ENCODE assay signal across 8 cellular contexts in genomic region chr12:66130267-66131066, GRCh38. TPM values are rescaled to one million over a fixed set of nuclear protein-coding genes. Genes with fewer than 3 reads are reported as not detected.
DNase-seq lines count a peak whose midpoint lies in the region; ATAC-seq and TF ChIP-seq lines count a peak whose summit lies in the region.

LLPH (minus strand) TSS chr12:66130750; CDS start chr12:66129106, 1,644 bp downstream.

- no peaks in the 10 kb centered on the region for H3K27me3 ChIP-seq in thyroid gland

- peak in 1 of 2 donors; percentile 65 for TF ChIP-seq POLR2A in thyroid gland (IDR thresholded peaks at IDR 0.05)

- H3K4me1 Mint-ChIP-seq in osteocyte (ENCODE audit: unreplicated experiment) = peaks cover 38% of the 10 kb centered on the region

- peak within 1 kb of the TSS; percentile 95 to 97 for H3K27ac Mint-ChIP-seq in activated naive CD4-positive, alpha-beta T cell treated with anti-CD3 and anti-CD28 coated beads, Interleukin-2, amount 50 U/mL, for 72 hours
- H3K27ac Mint-ChIP-seq in osteocyte (ENCODE audit: unreplicated experiment) = peak within 1 kb of the TSS; percentile 94

- peaks cover 0 to 15% of the 10 kb centered on the region in 2 donors for H3K36me3 ChIP-seq in thyroid gland

- peak; percentile 95 to 97 for ATAC-seq in activated naive CD4-positive, alpha-beta T cell treated with anti-CD3 and anti-CD28 coated beads, Interleukin-2, amount 50 U/mL, for 72 hours

- H3K4me1 ChIP-seq in thyroid gland = peaks cover 2 to 15% of the 10 kb centered on the region in 2 donors

- intact Hi-C loops in head of caudate nucleus (cut with DNase I) (no loop called here), thyroid gland (cut with DNase I) (no loop called here)

- no peaks in the 10 kb centered on the region for H3K27me3 Mint-ChIP-seq in osteocyte (ENCODE audit: unreplicated experiment)

- H3K9me3 ChIP-seq in thyroid gland = no peaks in the 10 kb centered on the region

- H3K27ac ChIP-seq in thyroid gland = peak within 1 kb of the TSS in 2 of 3 donors; percentile 47 to 79

- peak within 1 kb of the TSS; percentile 99 for H3K4me3 Mint-ChIP-seq in osteocyte (ENCODE audit: unreplicated experiment)

- no peaks in the 10 kb centered on the region for H3K9me3 Mint-ChIP-seq in activated naive CD4-positive, alpha-beta T cell treated with anti-CD3 and anti-CD28 coated beads, Interleukin-2, amount 50 U/mL, for 72 hours
- no peaks in the 10 kb centered on the region for H3K9me3 Mint-ChIP-seq in osteocyte (ENCODE audit: unreplicated experiment)

- DNase-seq in GM04504 (ENCODE audit: low read depth) = peak; percentile 62
- DNase-seq in HFF-Myc (ENCODE audit: extremely low read depth, low read depth) = peak; percentile 35
- DNase-seq in NAMALWA (ENCODE audit: low spot score) = peak; percentile 96
- DNase-seq in SKM-1 (lab: John Stamatoyannopoulos, UW; ENCODE audit: unreplicated experiment) = peak; percentile 26
- peak; percentile 86 to 89 for DNase-seq in activated naive CD4-positive, alpha-beta T cell treated with anti-CD3 and anti-CD28 coated beads, Interleukin-2, amount 50 U/mL, for 72 hours (ENCODE audit: low spot score in 2 of 2)
- DNase-seq in head of caudate nucleus = peak; percentile 81 to 95 (median 90)
- peak; percentile 92 for DNase-seq in osteocyte (ENCODE audit: extremely low spot score, unreplicated experiment)
- peak; percentile 90 to 94 for DNase-seq in thyroid gland

- H3K4me3 ChIP-seq in HFF-Myc (replicated peaks; ENCODE audit: low read depth, low read length) (peak within 1 kb of the TSS; percentile 76), thyroid gland (replicated peaks in 1 of 3) (peak within 1 kb of the TSS; percentile 49 to 71 (median 71))

- H3K36me3 Mint-ChIP-seq in activated naive CD4-positive, alpha-beta T cell treated with anti-CD3 and anti-CD28 coated beads, Interleukin-2, amount 50 U/mL, for 72 hours = peaks cover 38% of the 10 kb centered on the region in 2 donors
- H3K36me3 Mint-ChIP-seq in osteocyte (ENCODE audit: unreplicated experiment) = peaks cover 31% of the 10 kb centered on the region

- 0 to 2% methylated on average over 21 to 43 of the region's 49 CpGs for WGBS in thyroid gland, 2 donors

- TF ChIP-seq CTCF in HFF-Myc (IDR thresholded peaks at IDR 0.05; ENCODE audit: low read depth, low read length, missing control alignments) = no peak
- TF ChIP-seq CTCF in osteocyte (IDR thresholded peaks at IDR 0.05) = no peak
- TF ChIP-seq CTCF in thyroid gland (IDR thresholded peaks at IDR 0.05) = no peak

RNA-seq across cellular contexts. Expression of gene LLPH, which starts in this region (rescaled TPM):
- 10 to 100 TPM; 26.4 to 27.2 TPM for total RNA-seq in activated naive CD4-positive, alpha-beta T cell treated with anti-CD3 and anti-CD28 coated beads, Interleukin-2, amount 50 U/mL, for 72 hours
- total RNA-seq in osteocyte (25.1 and 28.9 TPM in 2 replicates), thyroid gland (10 to 100 TPM in 1 of 4 donors, 1 to 10 TPM in 3; 4.5 to 15.0 (median 6.3) TPM)

Comparison
In these comparisons a context has a peak if more than half of its experiments do, and no peak if none do; other contexts are left out.
1. Peak in every context shown above with its lines: DNase-seq, ATAC-seq, H3K4me3 ChIP-seq and H3K27ac ChIP-seq.
2. DNase-seq: peak in every context shown above with its lines; median percentile 96 in NAMALWA; 92 in osteocyte; 92 in thyroid gland; 90 in head of caudate nucleus; 88 in activated naive CD4-positive, alpha-beta T cell treated with anti-CD3 and anti-CD28 coated beads, Interleukin-2, amount 50 U/mL, for 72 hours; 62 in GM04504; 35 in HFF-Myc; 26 in SKM-1.